Comparison of ENCODE assay signal across 29 cellular contexts in the genomic region with DNA sequence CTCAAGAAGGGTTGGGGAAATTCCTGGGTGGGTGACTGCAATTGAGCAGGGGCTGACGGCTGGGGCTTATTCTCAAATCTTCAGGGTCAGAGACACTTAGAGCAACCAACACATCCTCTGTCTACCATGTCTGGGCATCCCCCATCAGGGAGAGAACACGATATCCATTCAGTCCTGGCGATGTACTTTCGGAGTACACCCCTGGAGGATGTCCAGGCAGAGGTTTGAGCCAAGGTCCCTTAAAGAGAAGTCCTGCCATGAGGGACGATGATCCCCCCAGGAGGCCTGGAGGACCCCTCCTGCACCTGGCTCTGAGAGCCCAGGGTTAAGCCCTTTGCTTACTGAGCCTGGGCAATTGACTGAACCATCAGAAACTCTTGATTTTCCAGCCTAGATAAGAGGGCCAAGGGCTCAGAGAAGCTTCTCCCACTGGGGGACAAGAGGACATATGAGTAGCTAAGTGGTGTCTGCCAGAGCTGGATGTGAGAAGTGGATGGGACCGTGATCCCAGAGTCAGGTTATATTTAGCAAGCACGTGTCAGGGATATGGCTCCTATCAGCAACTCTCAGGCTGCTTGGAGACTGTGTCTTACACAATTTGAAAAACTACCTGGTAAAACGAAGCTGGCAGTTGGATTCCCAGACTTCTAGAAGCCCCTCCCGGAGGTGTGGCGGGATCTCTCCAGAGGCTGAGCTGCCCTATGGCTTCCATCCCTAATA.
"Had no signal": no experiment of that assay in that cellular context is flagged by ENCODE, and none has a peak within 500 bp of the region (broad histone marks: within the 10 kb centered on the region; RNA-seq: fewer than 3 reads in every experiment).

No MANE protein-coding gene starts in this region.

- H3K36me3 ChIP-seq: breast epithelium, esophagus squamous epithelium, sigmoid colon, suprapubic skin, tibial artery, upper lobe of right lung had no signal

- H3K36me3 Mint-ChIP-seq: activated CD4-positive, alpha-beta memory T cell treated with anti-CD3 and anti-CD28 coated beads for 36 hours; activated naive CD4-positive, alpha-beta T cell treated with anti-CD3 and anti-CD28 coated beads, Interleukin-2, amount 10 ng/mL, durations not matched to agents 7 days and 5 days; activated naive CD8-positive, alpha-beta T cell treated with anti-CD3 and anti-CD28 coated beads, Interleukin-2, amount 10 ng/mL, durations not matched to agents 7 days and 5 days; memory B cell had no signal

- DNase-seq: activated CD4-positive, alpha-beta memory T cell treated with anti-CD3 and anti-CD28 coated beads for 36 hours; activated CD4-positive, alpha-beta T cell treated with anti-CD3 and anti-CD28 coated beads, Interleukin-2, amount 10 ng/mL, durations not matched to agents 24 days and 14 days; activated CD4-positive, CD25-positive, alpha-beta regulatory T cell treated with anti-CD3 and anti-CD28 coated beads, Interleukin-2, amount 50 U/mL, for 72 hours; activated CD8-positive, alpha-beta memory T cell treated with anti-CD3 and anti-CD28 coated beads, Interleukin-2, amount 50 U/mL, for 4 hours; activated gamma-delta T cell; activated naive CD4-positive, alpha-beta T cell treated with anti-CD3 and anti-CD28 coated beads, Interleukin-2, amount 10 ng/mL, durations not matched to agents 7 days and 5 days; activated naive CD8-positive, alpha-beta T cell treated with anti-CD3 and anti-CD28 coated beads, Interleukin-2, amount 10 ng/mL, durations not matched to agents 7 days and 5 days; activated T-cell treated with anti-CD3 and anti-CD28 coated beads, Interleukin-2, amount 50 U/mL, for 24 hours; amniotic stem cell; dermis blood vessel endothelial cell; effector CD4-positive, alpha-beta T cell; esophagus squamous epithelium; foreskin melanocyte; islet precursor cell; midbrain; sigmoid colon; stimulated activated CD4-positive, alpha-beta T cell treated with anti-CD3 and anti-CD28 coated beads, Interleukin-15, amount 100 ng/mL, for 24 hours; stimulated activated CD4-positive, alpha-beta T cell treated with anti-CD3 and anti-CD28 coated beads, Interleukin-2, amount 100 ng/mL, for 24 hours; stimulated activated naive CD4-positive, alpha-beta T cell; T-helper 17 cell; T1000; tibial artery; upper lobe of right lung had no signal

- H3K27ac Mint-ChIP-seq: activated CD4-positive, alpha-beta memory T cell treated with anti-CD3 and anti-CD28 coated beads for 36 hours; activated CD4-positive, alpha-beta T cell treated with anti-CD3 and anti-CD28 coated beads, Interleukin-2, amount 10 ng/mL, durations not matched to agents 24 days and 14 days; activated naive CD4-positive, alpha-beta T cell treated with anti-CD3 and anti-CD28 coated beads, Interleukin-2, amount 10 ng/mL, durations not matched to agents 7 days and 5 days; activated naive CD8-positive, alpha-beta T cell treated with anti-CD3 and anti-CD28 coated beads, Interleukin-2, amount 10 ng/mL, durations not matched to agents 7 days and 5 days; activated T-cell treated with anti-CD3 and anti-CD28 coated beads, Interleukin-2, amount 50 U/mL, for 24 hours; memory B cell; nephron; T-helper 17 cell had no signal

- H3K27me3 Mint-ChIP-seq: activated CD4-positive, alpha-beta T cell treated with anti-CD3 and anti-CD28 coated beads, Interleukin-2, amount 10 ng/mL, durations not matched to agents 24 days and 14 days; activated naive CD4-positive, alpha-beta T cell treated with anti-CD3 and anti-CD28 coated beads, Interleukin-2, amount 10 ng/mL, durations not matched to agents 7 days and 5 days; activated naive CD8-positive, alpha-beta T cell treated with anti-CD3 and anti-CD28 coated beads, Interleukin-2, amount 10 ng/mL, durations not matched to agents 7 days and 5 days had no signal

- H3K27ac ChIP-seq: breast epithelium, esophagus squamous epithelium, hepatocyte, sigmoid colon, suprapubic skin, tibial artery, upper lobe of right lung had no signal

- H3K9me3 ChIP-seq: breast epithelium, esophagus squamous epithelium, sigmoid colon, suprapubic skin, tibial artery, upper lobe of right lung had no signal

- ATAC-seq: T-helper 17 cell, upper lobe of right lung had no signal

- H3K4me3 Mint-ChIP-seq: activated CD4-positive, alpha-beta memory T cell treated with anti-CD3 and anti-CD28 coated beads for 36 hours; activated CD4-positive, alpha-beta T cell treated with anti-CD3 and anti-CD28 coated beads, Interleukin-2, amount 10 ng/mL, durations not matched to agents 24 days and 14 days; activated naive CD4-positive, alpha-beta T cell treated with anti-CD3 and anti-CD28 coated beads, Interleukin-2, amount 10 ng/mL, durations not matched to agents 7 days and 5 days; activated naive CD8-positive, alpha-beta T cell treated with anti-CD3 and anti-CD28 coated beads, Interleukin-2, amount 10 ng/mL, durations not matched to agents 7 days and 5 days; activated T-cell treated with anti-CD3 and anti-CD28 coated beads, Interleukin-2, amount 50 U/mL, for 24 hours; memory B cell; nephron; T-helper 17 cell had no signal

- H3K9me3 Mint-ChIP-seq: activated CD4-positive, alpha-beta memory T cell treated with anti-CD3 and anti-CD28 coated beads for 36 hours; activated CD4-positive, alpha-beta T cell treated with anti-CD3 and anti-CD28 coated beads, Interleukin-2, amount 10 ng/mL, durations not matched to agents 24 days and 14 days; activated naive CD8-positive, alpha-beta T cell treated with anti-CD3 and anti-CD28 coated beads, Interleukin-2, amount 10 ng/mL, durations not matched to agents 7 days and 5 days; activated T-cell treated with anti-CD3 and anti-CD28 coated beads, Interleukin-2, amount 50 U/mL, for 24 hours; memory B cell; nephron had no signal

- H3K4me1 ChIP-seq: breast epithelium, esophagus squamous epithelium, sigmoid colon, suprapubic skin, tibial artery, upper lobe of right lung had no signal

- H3K4me1 Mint-ChIP-seq: activated CD4-positive, alpha-beta T cell treated with anti-CD3 and anti-CD28 coated beads, Interleukin-2, amount 10 ng/mL, durations not matched to agents 24 days and 14 days; activated naive CD4-positive, alpha-beta T cell treated with anti-CD3 and anti-CD28 coated beads, Interleukin-2, amount 10 ng/mL, durations not matched to agents 7 days and 5 days; activated naive CD8-positive, alpha-beta T cell treated with anti-CD3 and anti-CD28 coated beads, Interleukin-2, amount 10 ng/mL, durations not matched to agents 7 days and 5 days; memory B cell; T-helper 17 cell had no signal

- H3K27me3 ChIP-seq: sigmoid colon, upper lobe of right lung had no signal

- H3K4me3 ChIP-seq: breast epithelium, esophagus squamous epithelium, hepatocyte, sigmoid colon, smooth muscle cell, suprapubic skin, tibial artery, upper lobe of right lung had no signal
